ENCODE assay signal across 17 cellular contexts in the genomic region with DNA sequence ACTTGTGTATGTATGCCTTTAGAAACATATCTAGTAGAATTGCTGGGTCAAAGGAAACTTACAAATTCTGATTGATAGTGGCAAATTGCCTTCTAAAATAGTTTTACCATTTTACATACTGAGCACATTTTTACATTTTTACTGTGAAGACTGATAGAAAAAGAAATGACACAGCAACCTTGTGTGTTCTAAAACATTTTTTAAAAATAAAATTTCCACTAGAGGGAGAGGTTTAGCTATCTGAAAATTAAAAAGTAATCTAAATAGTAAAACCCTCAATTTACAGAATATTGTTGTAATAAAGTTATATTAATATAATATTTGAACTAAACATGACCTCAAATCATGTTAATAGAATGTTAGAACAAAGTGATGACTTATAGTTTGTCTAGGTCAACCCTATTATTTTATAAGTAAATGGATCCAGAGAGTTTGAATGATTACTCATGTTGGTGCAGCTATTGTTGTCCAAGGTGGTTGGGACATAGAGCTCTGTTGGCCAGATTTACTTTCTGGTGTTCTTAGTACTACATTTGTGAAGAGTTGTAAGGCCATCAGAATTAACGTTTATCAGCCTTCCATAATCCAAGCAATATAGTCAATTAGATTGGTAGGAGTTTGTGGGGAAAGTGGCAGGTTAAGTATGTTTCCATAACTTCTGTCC. TPM values are rescaled to one million over a fixed set of nuclear protein-coding genes. Genes with fewer than 3 reads are reported as not detected.
DNase-seq lines count a peak whose midpoint lies in the region; ATAC-seq, FAIRE-seq and TF ChIP-seq lines count a peak whose summit lies in the region.
"Had no signal": no experiment of that assay in that cellular context is flagged by ENCODE, and none has a peak within 500 bp of the region (broad histone marks: within the 10 kb centered on the region; RNA-seq: fewer than 3 reads in every experiment).

No MANE protein-coding gene starts in this region.

- TF ChIP-seq POLR2A in endothelial cell of umbilical vein (IDR thresholded peaks at IDR 0.05; ENCODE audit: low read depth, low read length) (no peak), ovary (IDR thresholded peaks at IDR 0.05) (no peak)

- CTCF ChIA-PET in endothelial cell of umbilical vein (lab: Charles Lee): interaction anchor here (0.7 to 2.6 kb wide), 11 partner anchors 11 to 291 kb away, joined by 3 to 13 read pairs (median 4); no protein-coding TSS in a partner anchor

- H3K27me3 ChIP-seq in OCI-LY3 (ENCODE audit: low read depth, low read length) (no peaks in the 10 kb centered on the region), endothelial cell of umbilical vein (ENCODE audit: control insufficient read depth in 2 of 2, insufficient read depth in 2 of 2, low read length in 2 of 2) (no peaks in the 10 kb centered on the region), ovary (no peaks in the 10 kb centered on the region)
- H3K27me3 ChIP-seq: breast epithelium had no signal

- intact Hi-C loops in endothelial cell of umbilical vein (cut with micrococcal nuclease) (loop anchor here (5.0 kb wide), 1 partner anchor 289 kb away; no protein-coding TSS in a partner anchor), ovary (cut with DNase I) (loop anchor here (5.0 kb wide), 4 partner anchors 84 to 294 kb away; no protein-coding TSS in a partner anchor)

- POLR2A ChIA-PET in endothelial cell of umbilical vein (lab: Charles Lee): no interaction called here

- BruUV-seq in endothelial cell of umbilical vein (replicated peaks; lab: Mats Ljungman, UMichigan): no TSS peak

- H3K27ac ChIP-seq in OCI-LY3 (ENCODE audit: low read length) (no peak overlapping the region), endothelial cell of umbilical vein (ENCODE audit: insufficient read depth, low read depth, low read length) (no peak overlapping the region), ovary (no peak overlapping the region)
- H3K27ac ChIP-seq: KMS-11, WERI-Rb-1 had no signal

- DNase-seq in AG20443 (ENCODE audit: low spot score) (peak; percentile 43), endothelial cell of umbilical vein (ENCODE audit: low read depth, low spot score) (peak; percentile 6), ovary (no peak), HTR-8/SVneo (ENCODE audit: insufficient read length, low spot score) (no peak), hypothalamus (lab: John Stamatoyannopoulos, UW) (no peak)
- DNase-seq: activated T-cell treated with anti-CD3 and anti-CD28 coated beads, Interleukin-2, amount 50 U/mL, for 1 hour; CD8-positive, alpha-beta memory T cell; NCI-H2171 treated with DMSO at 0.1 percent for 48 hours; retina; RPMI8226; WERI-Rb-1 had no signal

- H3K9me3 ChIP-seq in OCI-LY3 (ENCODE audit: insufficient read depth, low read length) (no peaks in the 10 kb centered on the region), endothelial cell of umbilical vein (replicated peaks; ENCODE audit: control insufficient read depth, insufficient read depth, low read length) (no peaks in the 10 kb centered on the region), ovary (no peaks in the 10 kb centered on the region)
- H3K9me3 ChIP-seq: breast epithelium, HAP-1 had no signal

- dilution Hi-C loops in endothelial cell of umbilical vein (cut with MboI; ENCODE audit: extremely low pct_ligation_motif_present, low sequenced_read_pairs): no loop called here

- no peak for FAIRE-seq in endothelial cell of umbilical vein (lab: Jason Lieb, UNC)
- FAIRE-seq in HTR-8/SVneo (lab: Jason Lieb, UNC): no peak

- TF ChIP-seq CTCF in OCI-LY3 (IDR thresholded peaks at IDR 0.05; ENCODE audit: low read depth, low read length): peak; percentile 5; the same call in 1 of the 2 replicates
- TF ChIP-seq CTCF in endothelial cell of umbilical vein (IDR thresholded peaks at IDR 0.05; ENCODE audit: extremely low read depth in 1 of 2, insufficient read depth in 1 of 2, low read depth in 1 of 2, low read length in 2 of 2): no peak
- TF ChIP-seq CTCF in ovary (IDR thresholded peaks at IDR 0.05): peak in 2 of 3 donors; percentile 22 to 50

- H2AFZ ChIP-seq in OCI-LY3 (ENCODE audit: low read depth, low read length): no peak overlapping the region
- H2AFZ ChIP-seq in endothelial cell of umbilical vein (ENCODE audit: low read depth, low read length): no peak overlapping the region

- ATAC-seq in esophagus mucosa (no peak), HG03175 (IDR thresholded peaks at IDR 0.05; ENCODE audit: unreplicated experiment) (no peak)

- 43 to 65% (median 43%) methylated on average over 1 of the region's 1 CpG for WGBS in ovary, 3 donors

- H3K9me1 ChIP-seq in endothelial cell of umbilical vein (replicated peaks; ENCODE audit: control insufficient read depth, extremely low read depth, insufficient read depth, low read length): no peaks in the 10 kb centered on the region

- H3K36me3 ChIP-seq in OCI-LY3 (replicated peaks; ENCODE audit: low read depth, low read length) (peaks cover 16% of the 10 kb centered on the region), endothelial cell of umbilical vein (ENCODE audit: control insufficient read depth in 2 of 2, extremely low read depth in 1 of 2, insufficient read depth in 2 of 2, low read length in 2 of 2) (no peaks in the 10 kb centered on the region), ovary (no peaks in the 10 kb centered on the region)
- H3K36me3 ChIP-seq: breast epithelium had no signal

- no peak overlapping the region for H3K4me2 ChIP-seq in OCI-LY3 (ENCODE audit: low read length)
- H3K4me2 ChIP-seq in endothelial cell of umbilical vein (ENCODE audit: insufficient read depth, low read length): no peak overlapping the region
- H3K4me2 ChIP-seq: KMS-11 had no signal

- H3K79me2 ChIP-seq in OCI-LY3 (ENCODE audit: low read length) (no peaks in the 10 kb centered on the region), endothelial cell of umbilical vein (ENCODE audit: control insufficient read depth, insufficient read depth, low read length) (no peaks in the 10 kb centered on the region)

- H3K4me1 ChIP-seq in OCI-LY3 (ENCODE audit: low read length): no peaks in the 10 kb centered on the region
- H3K4me1 ChIP-seq in endothelial cell of umbilical vein (ENCODE audit: control insufficient read depth, extremely low read depth, insufficient read depth, low read length): no peaks in the 10 kb centered on the region
- H3K4me1 ChIP-seq in ovary (ENCODE audit: insufficient read depth): no peaks in the 10 kb centered on the region
- H3K4me1 ChIP-seq: breast epithelium, HAP-1 had no signal

- no peak for TF ChIP-seq EP300 in ovary (IDR thresholded peaks at IDR 0.05)

- no peak overlapping the region for H3K4me3 ChIP-seq in OCI-LY3 (ENCODE audit: low read length)
- no peak overlapping the region for H3K4me3 ChIP-seq in endothelial cell of umbilical vein (replicated peaks in 1 of 3; ENCODE audit: insufficient read depth in 1 of 3, low read depth in 1 of 3, low read length in 3 of 3)
- H3K4me3 ChIP-seq in ovary: no peak overlapping the region
- H3K4me3 ChIP-seq: breast epithelium, HAP-1 had no signal

- H4K20me1 ChIP-seq in OCI-LY3 (ENCODE audit: insufficient read depth, low read length) (no peaks in the 10 kb centered on the region), endothelial cell of umbilical vein (replicated peaks; ENCODE audit: control insufficient read depth, extremely low read depth, insufficient read depth, low read length) (no peaks in the 10 kb centered on the region)

- H3K9ac ChIP-seq in OCI-LY3 (ENCODE audit: low read length): no peak overlapping the region
- H3K9ac ChIP-seq in endothelial cell of umbilical vein (replicated peaks; ENCODE audit: extremely low read depth, insufficient read depth, low read length): no peak overlapping the region
- H3K9ac ChIP-seq: KMS-11 had no signal

TF ChIP-seq in endothelial cell of umbilical vein, 7 proteins besides CTCF, POLR2A, EP300 and RAD21 (continues in another document):
- TF ChIP-seq MAX (IDR thresholded peaks at IDR 0.05; ENCODE audit: insufficient read depth, insufficient read length): no peak
- TF ChIP-seq FOS (IDR thresholded peaks at IDR 0.05; ENCODE audit: borderline replicate concordance, insufficient read depth, low read length): no peak

RNA-seq across cellular contexts. Expression of gene CENPP, which starts 17.2 kb away (rescaled TPM):
- 8.7 and 12.0 TPM in 2 replicates for total RNA-seq in endothelial cell of umbilical vein
- polyA plus RNA-seq in endothelial cell of umbilical vein: 1.2 and 1.3 TPM in 2 replicates
- polyA plus RNA-seq in endothelial cell of umbilical vein (2011; cell fraction: cytosol; rRNA removed): 2.7 and 3.7 TPM in 2 replicates
- polyA plus RNA-seq in endothelial cell of umbilical vein (2011; cell fraction: nucleus; rRNA removed): 2.2 and 3.7 TPM in 2 replicates
- polyA plus RNA-seq in endothelial cell of umbilical vein (2012): 3.3 and 10.0 TPM in 2 replicates
- 1.2 and 1.4 TPM in 2 replicates for polyA minus RNA-seq in endothelial cell of umbilical vein
- 4.8 TPM for polyA minus RNA-seq in endothelial cell of umbilical vein (2011; cell fraction: cytosol; rRNA and poly(A)+ RNA removed)
- 7.3 and 12.5 TPM in 2 replicates for polyA minus RNA-seq in endothelial cell of umbilical vein (2011; cell fraction: nucleus; rRNA and poly(A)+ RNA removed)
- total RNA-seq in ovary: 1 to 10 TPM; 3.9 to 9.5 (median 5.8) TPM
- polyA plus RNA-seq in ovary: 1 to 10 TPM; 1.4 to 5.9 TPM
- total RNA-seq in esophagus mucosa: 8.2 TPM

RNA-seq across cellular contexts. Expression of gene NOL8, which starts 17.8 kb away (rescaled TPM):
- total RNA-seq in endothelial cell of umbilical vein: 36.1 and 41.6 TPM in 2 replicates
- polyA plus RNA-seq in endothelial cell of umbilical vein: 5.1 and 5.6 TPM in 2 replicates
- polyA plus RNA-seq in endothelial cell of umbilical vein (2011; cell fraction: cytosol; rRNA removed): 8.6 and 9.1 TPM in 2 replicates
- polyA plus RNA-seq in endothelial cell of umbilical vein (2011; cell fraction: nucleus; rRNA removed): 36.4 and 53.0 TPM in 2 replicates
- polyA plus RNA-seq in endothelial cell of umbilical vein (2012): 27.1 and 39.0 TPM in 2 replicates
- 25.4 and 27.6 TPM in 2 replicates for polyA minus RNA-seq in endothelial cell of umbilical vein
- 26.7 TPM for polyA minus RNA-seq in endothelial cell of umbilical vein (2011; cell fraction: cytosol; rRNA and poly(A)+ RNA removed)
- polyA minus RNA-seq in endothelial cell of umbilical vein (2011; cell fraction: nucleus; rRNA and poly(A)+ RNA removed): 35.3 and 54.0 TPM in 2 replicates
- 10 to 100 TPM; 19.2 to 35.4 (median 28.8) TPM for total RNA-seq in ovary
- polyA plus RNA-seq in ovary: 10 to 100 TPM; 17.1 to 29.4 TPM
- total RNA-seq in esophagus mucosa: 20.8 TPM

RNA-seq across cellular contexts. Expression of gene IARS1, which starts 49.5 kb away (rescaled TPM):
- total RNA-seq in endothelial cell of umbilical vein (130 and 132 TPM in 2 replicates), ovary (100 to 1,000 TPM in 1 of 7 donors, 10 to 100 TPM in 6; 44.4 to 281 (median 64.8) TPM), esophagus mucosa (95.2 TPM)
- polyA plus RNA-seq in endothelial cell of umbilical vein (25.0 and 32.8 TPM in 2 replicates), ovary (10 to 100 TPM; 16.0 to 55.8 TPM)
- polyA plus RNA-seq in endothelial cell of umbilical vein (2011; cell fraction: cytosol; rRNA removed): 45.8 and 47.2 TPM in 2 replicates
- polyA plus RNA-seq in endothelial cell of umbilical vein (2011; cell fraction: nucleus; rRNA removed): 114 and 123 TPM in 2 replicates
- 93.9 and 138 TPM in 2 replicates for polyA plus RNA-seq in endothelial cell of umbilical vein (2012)
- 93.5 and 131 TPM in 2 replicates for polyA minus RNA-seq in endothelial cell of umbilical vein
- 107 TPM for polyA minus RNA-seq in endothelial cell of umbilical vein (2011; cell fraction: cytosol; rRNA and poly(A)+ RNA removed)
- 115 and 173 TPM in 2 replicates for polyA minus RNA-seq in endothelial cell of umbilical vein (2011; cell fraction: nucleus; rRNA and poly(A)+ RNA removed)

Comparison
In these comparisons a context has a peak if more than half of its experiments do, and no peak if none do; other contexts are left out.
1. DNase-seq: peak in AG20443 (single experiment) and endothelial cell of umbilical vein (single experiment); none in ovary (0 of 5), HTR-8/SVneo (single experiment) and hypothalamus (0 of 51).
2. CTCF ChIP-seq: peak in OCI-LY3 (single experiment) and ovary (2 of 3); none in endothelial cell of umbilical vein (0 of 2).